ENCODE assay signal across 1 cellular context in genomic region chr19:47255947-47256687, GRCh38.
TF ChIP-seq lines count a peak whose summit lies in the region.

Gene CCDC9 (plus strand): TSS chr19:47256525. CDS start chr19:47258401, 1,876 bp downstream.

TF ChIP-seq in K562, 482 proteins besides CTCF, POLR2A, EP300 and RAD21 (continued from another document and continues in another):
- TF ChIP-seq, protein P1, sequence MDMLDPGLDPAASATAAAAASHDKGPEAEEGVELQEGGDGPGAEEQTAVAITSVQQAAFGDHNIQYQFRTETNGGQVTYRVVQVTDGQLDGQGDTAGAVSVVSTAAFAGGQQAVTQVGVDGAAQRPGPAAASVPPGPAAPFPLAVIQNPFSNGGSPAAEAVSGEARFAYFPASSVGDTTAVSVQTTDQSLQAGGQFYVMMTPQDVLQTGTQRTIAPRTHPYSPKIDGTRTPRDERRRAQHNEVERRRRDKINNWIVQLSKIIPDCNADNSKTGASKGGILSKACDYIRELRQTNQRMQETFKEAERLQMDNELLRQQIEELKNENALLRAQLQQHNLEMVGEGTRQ (CRISPR knock-in tag; IDR thresholded peaks at IDR 0.05), result peak; percentile 98
- TF ChIP-seq YY1 (IDR thresholded peaks at IDR 0.05; ENCODE audit: borderline replicate concordance in 1 of 3, control insufficient read depth in 1 of 3, extremely low read depth in 1 of 3, insufficient read depth in 3 of 3, insufficient read length in 1 of 3, insufficient replicate concordance in 2 of 3, low read depth in 1 of 3, low read length in 2 of 3) (peak in 2 of 3 experiments; percentile 74 to 86), MCM3 (IDR thresholded peaks at IDR 0.05) (no peak), CBX8 (IDR thresholded peaks at IDR 0.05; ENCODE audit: borderline replicate concordance, extremely low read depth, low read depth, low read length, poor library complexity, severe bottlenecking) (no peak), TFE3 (CRISPR knock-in tag; IDR thresholded peaks at IDR 0.05) (peak; percentile 34), TAL1 (IDR thresholded peaks at IDR 0.05) (no peak), SMARCE1 (IDR thresholded peaks at IDR 0.05) (peak; percentile 20; the same call in 1 of the 2 replicates), NR3C1 (CRISPR knock-in tag; IDR thresholded peaks at IDR 0.05) (no peak), FOXO4 (CRISPR knock-in tag; IDR thresholded peaks at IDR 0.05) (peak; percentile 2; the same call in 1 of the 2 replicates), TGIF2 (CRISPR knock-in tag; IDR thresholded peaks at IDR 0.05) (no peak), ZBTB7A (IDR thresholded peaks at IDR 0.05; ENCODE audit: borderline replicate concordance, control insufficient read depth, low read depth, low read length) (peak; percentile 98), ZNF280A (IDR thresholded peaks at IDR 0.05; ENCODE audit: low read depth, partially characterized antibody) (no peak), ATF7 (IDR thresholded peaks at IDR 0.05) (peak; percentile 79), ETS1 (conservative IDR thresholded peaks at IDR 0.05; ENCODE audit: control insufficient read depth, low read depth, low read length) (peak; percentile 47; the same call in 1 of the 2 replicates), ZNF354B (CRISPR knock-in tag; IDR thresholded peaks at IDR 0.05) (no peak), ZNF436 (CRISPR knock-in tag; IDR thresholded peaks at IDR 0.05) (no peak), ATF1 (CRISPR knock-in tag; IDR thresholded peaks at IDR 0.05) (peak; percentile 76), ATF1 (tag; IDR thresholded peaks at IDR 0.05) (peak; percentile 93), DDX20 (tag; IDR thresholded peaks at IDR 0.05; ENCODE audit: low read depth) (no peak), CTBP1 (IDR thresholded peaks at IDR 0.05; ENCODE audit: borderline replicate concordance) (peak; percentile 41; the same call in 1 of the 2 replicates), CLOCK (CRISPR knock-in tag; IDR thresholded peaks at IDR 0.05; ENCODE audit: borderline replicate concordance) (no peak), ZNF655 (CRISPR knock-in tag; IDR thresholded peaks at IDR 0.05) (no peak), ZMIZ1 (IDR thresholded peaks at IDR 0.05; ENCODE audit: low read depth in 2 of 2, low read length in 2 of 2) (peak in 1 of 2 experiments; percentile 19; a peak in 1 of 4 replicates), ATF4 (CRISPR knock-in tag; IDR thresholded peaks at IDR 0.05) (no peak), GABPA (tag; conservative IDR thresholded peaks at IDR 0.05; ENCODE audit: low read depth) (peak; percentile 99), E2F3 (CRISPR knock-in tag; IDR thresholded peaks at IDR 0.05) (no peak), CHD2 (IDR thresholded peaks at IDR 0.05; ENCODE audit: low read depth, low read length) (0 out of 2 replicates have a peak, but pooled peaks have one; percentile 42), ELF1 (tag; IDR thresholded peaks at IDR 0.05) (peak; percentile 95), HCFC1 (IDR thresholded peaks at IDR 0.05; ENCODE audit: low read depth, low read length) (peak; percentile 74), SP2 (IDR thresholded peaks at IDR 0.05; ENCODE audit: extremely low read depth, low read depth, low read length, poor library complexity, severe bottlenecking) (no peak), SRSF3 (IDR thresholded peaks at IDR 0.05; ENCODE audit: insufficient read depth, low read length) (no peak), MYBL2 (IDR thresholded peaks at IDR 0.05; ENCODE audit: low read depth) (no peak), MYBL2 (CRISPR knock-in tag; IDR thresholded peaks at IDR 0.05; ENCODE audit: borderline replicate concordance) (no peak), HINFP (tag; conservative IDR thresholded peaks at IDR 0.05; ENCODE audit: low read depth) (peak; percentile 67), ZSCAN29 (IDR thresholded peaks at IDR 0.05) (no peak)
- TF ChIP-seq, protein P2, sequence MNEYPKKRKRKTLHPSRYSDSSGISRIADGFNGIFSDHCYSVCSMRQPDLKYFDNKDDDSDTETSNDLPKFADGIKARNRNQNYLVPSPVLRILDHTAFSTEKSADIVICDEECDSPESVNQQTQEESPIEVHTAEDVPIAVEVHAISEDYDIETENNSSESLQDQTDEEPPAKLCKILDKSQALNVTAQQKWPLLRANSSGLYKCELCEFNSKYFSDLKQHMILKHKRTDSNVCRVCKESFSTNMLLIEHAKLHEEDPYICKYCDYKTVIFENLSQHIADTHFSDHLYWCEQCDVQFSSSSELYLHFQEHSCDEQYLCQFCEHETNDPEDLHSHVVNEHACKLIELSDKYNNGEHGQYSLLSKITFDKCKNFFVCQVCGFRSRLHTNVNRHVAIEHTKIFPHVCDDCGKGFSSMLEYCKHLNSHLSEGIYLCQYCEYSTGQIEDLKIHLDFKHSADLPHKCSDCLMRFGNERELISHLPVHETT (CRISPR knock-in tag; conservative IDR thresholded peaks at IDR 0.05 in 1 of 2, IDR thresholded peaks at IDR 0.05 in 1 of 2), result peak in 1 of 2 experiments; percentile 96; a peak in 2 of 4 replicates
